ENCODE assay signal across 18 cellular contexts in the genomic region with DNA sequence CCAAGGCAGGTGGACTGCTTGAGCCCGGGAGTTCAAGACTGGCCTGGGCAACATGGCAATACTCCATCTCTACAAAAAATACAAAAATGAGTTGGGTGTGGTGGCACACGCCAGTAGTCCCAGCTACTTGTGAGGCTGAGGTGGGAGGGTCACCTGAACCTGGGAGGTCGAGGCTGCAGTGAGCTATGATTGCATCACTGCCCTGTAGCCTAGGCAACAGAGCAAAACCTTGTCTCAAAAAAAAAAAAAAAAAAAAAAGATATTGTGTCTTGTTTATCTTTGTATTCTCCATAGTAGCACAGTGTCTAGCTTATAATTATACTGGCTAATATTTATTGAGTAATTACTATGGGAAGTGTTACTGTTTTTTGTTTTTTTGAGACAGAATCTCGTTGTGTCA. TPM values are rescaled to one million over a fixed set of nuclear protein-coding genes. Genes with fewer than 3 reads are reported as not detected.
DNase-seq lines count a peak whose midpoint lies in the region; ATAC-seq, FAIRE-seq and TF ChIP-seq lines count a peak whose summit lies in the region.
"Had no signal": no experiment of that assay in that cellular context is flagged by ENCODE, and none has a peak within 500 bp of the region (broad histone marks: within the 10 kb centered on the region; RNA-seq: fewer than 3 reads in every experiment).

No MANE protein-coding gene starts in this region.

- TF ChIP-seq POLR2A in K562 (conservative IDR thresholded peaks at IDR 0.05): no peak

- no TSS peak for BruUV-seq in K562 (replicated peaks; lab: Mats Ljungman, UMichigan)

- no peaks in the 10 kb centered on the region for H3K9me1 ChIP-seq in K562 (ENCODE audit: control insufficient read depth, insufficient read depth, low read length)

- H3K36me3 ChIP-seq in K562 (ENCODE audit: control insufficient read depth, insufficient read depth, low read length): no peaks in the 10 kb centered on the region
- H3K36me3 ChIP-seq: HAP-1 had no signal

- no peaks in the 10 kb centered on the region for H3K36me3 Mint-ChIP-seq in activated CD8-positive, alpha-beta memory T cell treated with anti-CD3 and anti-CD28 coated beads, Interleukin-2, amount 10 ng/mL, durations not matched to agents 7 days and 5 days

- WGBS in K562 (ENCODE audit: insufficient coverage, low coverage, missing lambda C conversion rate): 7% methylated on average over 4 of the region's 4 CpGs

- H3K79me2 ChIP-seq in K562 (ENCODE audit: control insufficient read depth, insufficient read depth, low read length): no peaks in the 10 kb centered on the region

- no peak for DNase-seq in K562 (ENCODE audit: extremely low read depth in 1 of 4, low spot score in 3 of 4)
- DNase-seq in renal cortical epithelial cell (ENCODE audit: low read depth): peak; percentile 8
- DNase-seq in NCI-H524 (lab: John Stamatoyannopoulos, UW): no peak
- DNase-seq in activated CD8-positive, alpha-beta memory T cell treated with anti-CD3 and anti-CD28 coated beads, Interleukin-2, amount 10 ng/mL, durations not matched to agents 7 days and 5 days: no peak
- DNase-seq: ACHN; AML-193; Caco-2; CD4-positive, alpha-beta T cell had no signal

- TF ChIP-seq RAD21 in K562 (CRISPR knock-in tag; conservative IDR thresholded peaks at IDR 0.05 in 1 of 2, IDR thresholded peaks at IDR 0.05 in 1 of 2): no peak

- in situ Hi-C loops in K562 (cut with MboI): no loop called here

- POLR2A ChIA-PET in K562 (lab: Yijun Ruan, JAX): interaction anchor here (0.6 to 1.5 kb wide), 3 partner anchors 12 to 56 kb away, joined by 3 to 6 read pairs (median 4); a partner anchor contains a TSS

- no peak for TF ChIP-seq EP300 in K562 (IDR thresholded peaks at IDR 0.05; ENCODE audit: low read length)

- H3K4me3 ChIP-seq in K562: no peak overlapping the region
- H3K4me3 ChIP-seq: HAP-1 had no signal

- no peaks in the 10 kb centered on the region for H4K20me1 ChIP-seq in K562 (replicated peaks; ENCODE audit: control insufficient read depth, insufficient read depth, low read length)

- no peaks in the 10 kb centered on the region for H3K9me3 Mint-ChIP-seq in activated CD8-positive, alpha-beta memory T cell treated with anti-CD3 and anti-CD28 coated beads, Interleukin-2, amount 10 ng/mL, durations not matched to agents 7 days and 5 days (ENCODE audit: low read depth)
- H3K9me3 Mint-ChIP-seq: CD4-positive, alpha-beta T cell had no signal

- H3K9ac ChIP-seq in K562 (ENCODE audit: insufficient read depth in 1 of 2, low read depth in 2 of 2, low read length in 2 of 2): no peak overlapping the region

- ATAC-seq in K562: no peak
- no peak for ATAC-seq in activated CD8-positive, alpha-beta memory T cell treated with anti-CD3 and anti-CD28 coated beads, Interleukin-2, amount 10 ng/mL, durations not matched to agents 7 days and 5 days
- ATAC-seq: HepG2 had no signal

- no peaks in the 10 kb centered on the region; a peak in 1 of 5 replicates for H3K27me3 ChIP-seq in K562 (ENCODE audit: control insufficient read depth in 2 of 2, insufficient read depth in 2 of 2, low read length in 2 of 2)

- TF ChIP-seq CTCF in K562 (IDR thresholded peaks at IDR 0.05 in 2 of 3, conservative IDR thresholded peaks at IDR 0.05 in 1 of 3; ENCODE audit: insufficient read depth in 2 of 3, low read depth in 1 of 3, low read length in 3 of 3): no peak

- H3K27me3 Mint-ChIP-seq in activated CD8-positive, alpha-beta memory T cell treated with anti-CD3 and anti-CD28 coated beads, Interleukin-2, amount 10 ng/mL, durations not matched to agents 7 days and 5 days: peaks cover 23% of the 10 kb centered on the region

- H3K4me3 Mint-ChIP-seq in activated CD8-positive, alpha-beta memory T cell treated with anti-CD3 and anti-CD28 coated beads, Interleukin-2, amount 10 ng/mL, durations not matched to agents 7 days and 5 days: no peak overlapping the region
- H3K4me3 Mint-ChIP-seq: CD4-positive, alpha-beta T cell had no signal

- CTCF ChIA-PET in K562 (lab: Yijun Ruan, JAX; ENCODE audit: low intra/inter-chr PET ratio): no interaction called here
- CTCF ChIA-PET in activated CD8-positive, alpha-beta memory T cell treated with anti-CD3 and anti-CD28 coated beads, Interleukin-2, amount 10 ng/mL, durations not matched to agents 7 days and 5 days (lab: Charles Lee): interaction anchor here (0.7 to 1.4 kb wide), 4 partner anchors 12 to 159 kb away, joined by 3 read pairs; no protein-coding TSS in a partner anchor

- no peak overlapping the region for H3K4me2 ChIP-seq in K562 (ENCODE audit: insufficient read depth, low read length)

- no peak overlapping the region for H3K27ac Mint-ChIP-seq in activated CD8-positive, alpha-beta memory T cell treated with anti-CD3 and anti-CD28 coated beads, Interleukin-2, amount 10 ng/mL, durations not matched to agents 7 days and 5 days
- H3K27ac Mint-ChIP-seq: CD4-positive, alpha-beta T cell had no signal

- H3K9me3 ChIP-seq in K562 (replicated peaks; ENCODE audit: control insufficient read depth, insufficient read depth, low read depth, low read length): no peaks in the 10 kb centered on the region
- H3K9me3 ChIP-seq: Caco-2, HAP-1 had no signal

- no peaks in the 10 kb centered on the region for H3K4me1 Mint-ChIP-seq in activated CD8-positive, alpha-beta memory T cell treated with anti-CD3 and anti-CD28 coated beads, Interleukin-2, amount 10 ng/mL, durations not matched to agents 7 days and 5 days

- no peak overlapping the region for H3K27ac ChIP-seq in K562 (ENCODE audit: extremely low read depth, low read depth, low read length)
- H3K27ac ChIP-seq: C4-2B had no signal

- H3K4me1 ChIP-seq in K562 (replicated peaks in 1 of 2; ENCODE audit: control insufficient read depth in 2 of 2, insufficient read depth in 2 of 2, low read length in 2 of 2): peaks cover 0 to 3% of the 10 kb centered on the region in 2 experiments; a peak in 2 of 5 replicates
- H3K4me1 ChIP-seq: Caco-2, HAP-1 had no signal

- H2AFZ ChIP-seq in K562 (ENCODE audit: low read depth, low read length): no peak overlapping the region

- no peak for FAIRE-seq in K562 (lab: Jason Lieb, UNC)
- FAIRE-seq: A204.1, D721Med, G401.6, GM12891, GM19239, HepG2 had no signal

- intact Hi-C loops in K562 (cut with micrococcal nuclease): no loop called here

RNA-seq across cellular contexts. Expression of a gene that starts 15.8 kb away (rescaled TPM):
- not detected in 2 replicates for total RNA-seq in K562 (2011; cell fraction: chromatin; rRNA removed; ENCODE audit: low replicate concordance)
- not detected in 2 replicates for total RNA-seq in K562 (2011; cell fraction: nucleolus; rRNA removed)
- not detected in 2 replicates for total RNA-seq in K562 (2011; cell fraction: nucleoplasm; rRNA removed)
- not detected in 2 replicates for total RNA-seq in K562 (2014; rRNA removed)
- not detected in 2 replicates for total RNA-seq in K562 (2014; rRNA removed; fragmentation: Illumina TruSeq; extraction: Trizol)
- 0.22 TPM in 1 of 2 replicates, not detected in the other for total RNA-seq in K562 (2015; rRNA removed; fragmentation: Illumina TruSeq; extraction: Trizol)
- not detected in 2 replicates for total RNA-seq in K562 (2021)
- polyA plus RNA-seq in K562 (2011; rRNA removed): not detected in 2 replicates
- not detected in 2 replicates for polyA plus RNA-seq in K562 (2011; cell fraction: cytosol; rRNA removed)
- 0.74 and 0.88 TPM in 2 replicates for polyA plus RNA-seq in K562 (2011; cell fraction: nucleus; rRNA removed)
- not detected in 2 replicates for polyA plus RNA-seq in K562 (2012)
- not detected in 2 replicates for polyA plus RNA-seq in K562 (2014; fragmentation: Illumina TruSeq; extraction: Trizol)
- polyA plus RNA-seq in K562 (2014; fragmentation: Nextera tagmentation; extraction: Ambion mirVana): under 1 TPM in 1 of 2 experiments, not detected in 1; 0.17 TPM
- 1.4 TPM in 1 of 2 replicates, not detected in the other for polyA plus RNA-seq in K562 (2014; rRNA removed)
- polyA minus RNA-seq in K562 (2011; rRNA and poly(A)+ RNA removed): not detected in 2 replicates
- polyA minus RNA-seq in K562 (2011; cell fraction: cytosol; rRNA and poly(A)+ RNA removed): not detected in 2 replicates
- polyA minus RNA-seq in K562 (2011; cell fraction: nucleus; rRNA and poly(A)+ RNA removed): not detected in 2 replicates
- not detected in 2 replicates for total RNA-seq in renal cortical epithelial cell
- total RNA-seq in activated CD8-positive, alpha-beta memory T cell treated with anti-CD3 and anti-CD28 coated beads, Interleukin-2, amount 10 ng/mL, durations not matched to agents 7 days and 5 days: not detected
- total RNA-seq: Caco-2, H4 had no signal
- polyA plus RNA-seq: BJ had no signal

RNA-seq across cellular contexts. Expression of a gene that starts 20.4 kb away (rescaled TPM):
- total RNA-seq in K562 (2011; cell fraction: chromatin; rRNA removed; ENCODE audit: low replicate concordance): 0.30 TPM in 1 of 2 replicates, not detected in the other
- 0.33 TPM in 1 of 2 replicates, not detected in the other for total RNA-seq in K562 (2011; cell fraction: nucleolus; rRNA removed)
- total RNA-seq in K562 (2011; cell fraction: nucleoplasm; rRNA removed): 0.38 TPM in 1 of 2 replicates, not detected in the other
- total RNA-seq in K562 (2014; rRNA removed) (0.12 TPM in 1 of 2 replicates, not detected in the other), K562 (2014; rRNA removed; fragmentation: Illumina TruSeq; extraction: Trizol) (0.18 and 0.29 TPM in 2 replicates), K562 (2015; rRNA removed; fragmentation: Illumina TruSeq; extraction: Trizol) (0.68 and 0.83 TPM in 2 replicates), K562 (2021) (0.24 TPM in 1 of 2 replicates, not detected in the other), renal cortical epithelial cell (not detected in 2 replicates)
- polyA plus RNA-seq in K562 (2011; rRNA removed) (0.28 and 0.42 TPM in 2 replicates), K562 (2014; fragmentation: Illumina TruSeq; extraction: Trizol) (0.39 TPM in 1 of 2 replicates, not detected in the other), K562 (2014; fragmentation: Nextera tagmentation; extraction: Ambion mirVana) (under 1 TPM in 1 of 2 experiments, not detected in 1; 0.21 TPM), K562 (2014; rRNA removed) (0.17 and 0.30 TPM in 2 replicates)
- polyA plus RNA-seq in K562 (2011; cell fraction: cytosol; rRNA removed): 0.63 and 1.4 TPM in 2 replicates
- polyA plus RNA-seq in K562 (2011; cell fraction: nucleus; rRNA removed): 0.13 and 0.74 TPM in 2 replicates
- 0.09 and 0.15 TPM in 2 replicates for polyA plus RNA-seq in K562 (2012)
- polyA minus RNA-seq in K562 (2011; rRNA and poly(A)+ RNA removed): 0.11 and 0.21 TPM in 2 replicates
- polyA minus RNA-seq in K562 (2011; cell fraction: cytosol; rRNA and poly(A)+ RNA removed): not detected in 2 replicates
- not detected in 2 replicates for polyA minus RNA-seq in K562 (2011; cell fraction: nucleus; rRNA and poly(A)+ RNA removed)
- total RNA-seq in activated CD8-positive, alpha-beta memory T cell treated with anti-CD3 and anti-CD28 coated beads, Interleukin-2, amount 10 ng/mL, durations not matched to agents 7 days and 5 days: not detected
- total RNA-seq: Caco-2, H4, HepG2 had no signal
- polyA plus RNA-seq: BJ, HepG2 had no signal

RNA-seq across cellular contexts. Expression of a gene that starts 27.0 kb away (rescaled TPM):
- 18.6 and 35.5 TPM in 2 replicates for total RNA-seq in K562 (2011; cell fraction: chromatin; rRNA removed; ENCODE audit: low replicate concordance)
- 16.1 and 22.7 TPM in 2 replicates for total RNA-seq in K562 (2011; cell fraction: nucleolus; rRNA removed)
- total RNA-seq in K562 (2011; cell fraction: nucleoplasm; rRNA removed): 17.8 and 18.6 TPM in 2 replicates
- total RNA-seq in K562 (2014; rRNA removed) (3.3 and 5.2 TPM in 2 replicates), K562 (2014; rRNA removed; fragmentation: Illumina TruSeq; extraction: Trizol) (1.8 and 3.2 TPM in 2 replicates), K562 (2015; rRNA removed; fragmentation: Illumina TruSeq; extraction: Trizol) (2.5 and 2.6 TPM in 2 replicates), K562 (2021) (6.4 and 7.8 TPM in 2 replicates), renal cortical epithelial cell (21.7 and 22.9 TPM in 2 replicates)
- polyA plus RNA-seq in K562 (2011; rRNA removed) (7.3 and 11.1 TPM in 2 replicates), K562 (2014; fragmentation: Illumina TruSeq; extraction: Trizol) (5.1 and 5.2 TPM in 2 replicates), K562 (2014; fragmentation: Nextera tagmentation; extraction: Ambion mirVana) (under 1 TPM; 0.10 to 0.13 TPM), K562 (2014; rRNA removed) (5.1 and 6.1 TPM in 2 replicates)
- 9.0 and 9.1 TPM in 2 replicates for polyA plus RNA-seq in K562 (2011; cell fraction: cytosol; rRNA removed)
- 46.9 and 48.0 TPM in 2 replicates for polyA plus RNA-seq in K562 (2011; cell fraction: nucleus; rRNA removed)
- 5.8 and 10.7 TPM in 2 replicates for polyA plus RNA-seq in K562 (2012)
- polyA minus RNA-seq in K562 (2011; rRNA and poly(A)+ RNA removed): 3.4 and 4.0 TPM in 2 replicates
- polyA minus RNA-seq in K562 (2011; cell fraction: cytosol; rRNA and poly(A)+ RNA removed): 3.6 and 3.9 TPM in 2 replicates
- polyA minus RNA-seq in K562 (2011; cell fraction: nucleus; rRNA and poly(A)+ RNA removed): 4.8 and 5.9 TPM in 2 replicates
- 10 to 100 TPM; 11.7 to 12.3 TPM for total RNA-seq in activated CD8-positive, alpha-beta memory T cell treated with anti-CD3 and anti-CD28 coated beads, Interleukin-2, amount 10 ng/mL, durations not matched to agents 7 days and 5 days

RNA-seq across cellular contexts. Expression of a gene that starts 34.5 kb away (rescaled TPM):
- total RNA-seq in K562 (2011; cell fraction: chromatin; rRNA removed; ENCODE audit: low replicate concordance): 50.6 and 183 TPM in 2 replicates
- total RNA-seq in K562 (2011; cell fraction: nucleolus; rRNA removed): 131 and 133 TPM in 2 replicates
- 70.0 and 70.2 TPM in 2 replicates for total RNA-seq in K562 (2011; cell fraction: nucleoplasm; rRNA removed)
- 22.2 and 22.4 TPM in 2 replicates for total RNA-seq in K562 (2014; rRNA removed)
- total RNA-seq in K562 (2014; rRNA removed; fragmentation: Illumina TruSeq; extraction: Trizol): 3.2 and 3.6 TPM in 2 replicates
- total RNA-seq in K562 (2015; rRNA removed; fragmentation: Illumina TruSeq; extraction: Trizol): 6.2 and 7.7 TPM in 2 replicates
- total RNA-seq in K562 (2021): 37.7 and 45.9 TPM in 2 replicates
- polyA plus RNA-seq in K562 (2011; rRNA removed): 4.6 and 11.2 TPM in 2 replicates
- polyA plus RNA-seq in K562 (2011; cell fraction: cytosol; rRNA removed): 6.2 and 17.3 TPM in 2 replicates
- 42.8 and 78.0 TPM in 2 replicates for polyA plus RNA-seq in K562 (2011; cell fraction: nucleus; rRNA removed)
- polyA plus RNA-seq in K562 (2012): 22.5 and 32.9 TPM in 2 replicates
- 5.2 and 15.8 TPM in 2 replicates for polyA plus RNA-seq in K562 (2014; fragmentation: Illumina TruSeq; extraction: Trizol)
- under 1 TPM; 0.25 to 0.53 TPM for polyA plus RNA-seq in K562 (2014; fragmentation: Nextera tagmentation; extraction: Ambion mirVana)
- polyA plus RNA-seq in K562 (2014; rRNA removed): 21.0 and 21.6 TPM in 2 replicates
- polyA minus RNA-seq in K562 (2011; rRNA and poly(A)+ RNA removed): 5.7 and 7.2 TPM in 2 replicates
- 18.2 and 19.4 TPM in 2 replicates for polyA minus RNA-seq in K562 (2011; cell fraction: cytosol; rRNA and poly(A)+ RNA removed)
- 45.1 and 49.8 TPM in 2 replicates for polyA minus RNA-seq in K562 (2011; cell fraction: nucleus; rRNA and poly(A)+ RNA removed)
- 16.8 and 28.9 TPM in 2 replicates for total RNA-seq in renal cortical epithelial cell
- 10 to 100 TPM; 27.3 to 27.9 TPM for total RNA-seq in activated CD8-positive, alpha-beta memory T cell treated with anti-CD3 and anti-CD28 coated beads, Interleukin-2, amount 10 ng/mL, durations not matched to agents 7 days and 5 days

RNA-seq across cellular contexts. Expression of a gene that starts 45.2 kb away (rescaled TPM):
- 6.5 and 18.2 TPM in 2 replicates for total RNA-seq in K562 (2011; cell fraction: chromatin; rRNA removed; ENCODE audit: low replicate concordance)
- 10.7 and 15.0 TPM in 2 replicates for total RNA-seq in K562 (2011; cell fraction: nucleolus; rRNA removed)
- total RNA-seq in K562 (2011; cell fraction: nucleoplasm; rRNA removed): 7.7 and 8.2 TPM in 2 replicates
- total RNA-seq in K562 (2014; rRNA removed) (7.0 and 7.3 TPM in 2 replicates), K562 (2014; rRNA removed; fragmentation: Illumina TruSeq; extraction: Trizol) (2.5 and 3.1 TPM in 2 replicates), K562 (2015; rRNA removed; fragmentation: Illumina TruSeq; extraction: Trizol) (4.4 and 4.8 TPM in 2 replicates), K562 (2021) (8.7 TPM in 2 replicates), renal cortical epithelial cell (1.1 and 1.6 TPM in 2 replicates)
- polyA plus RNA-seq in K562 (2011; rRNA removed) (7.2 and 9.0 TPM in 2 replicates), K562 (2014; fragmentation: Illumina TruSeq; extraction: Trizol) (8.9 and 10.0 TPM in 2 replicates), K562 (2014; fragmentation: Nextera tagmentation; extraction: Ambion mirVana) (1 to 10 TPM; 1.7 to 1.9 TPM), K562 (2014; rRNA removed) (5.2 and 6.4 TPM in 2 replicates)
- polyA plus RNA-seq in K562 (2011; cell fraction: cytosol; rRNA removed): 8.1 and 21.2 TPM in 2 replicates
- polyA plus RNA-seq in K562 (2011; cell fraction: nucleus; rRNA removed): 5.7 and 9.2 TPM in 2 replicates
- 7.4 and 11.4 TPM in 2 replicates for polyA plus RNA-seq in K562 (2012)
- polyA minus RNA-seq in K562 (2011; rRNA and poly(A)+ RNA removed): 4.9 and 7.0 TPM in 2 replicates
- polyA minus RNA-seq in K562 (2011; cell fraction: cytosol; rRNA and poly(A)+ RNA removed): 5.3 and 7.1 TPM in 2 replicates
- 3.9 and 4.1 TPM in 2 replicates for polyA minus RNA-seq in K562 (2011; cell fraction: nucleus; rRNA and poly(A)+ RNA removed)
- total RNA-seq in activated CD8-positive, alpha-beta memory T cell treated with anti-CD3 and anti-CD28 coated beads, Interleukin-2, amount 10 ng/mL, durations not matched to agents 7 days and 5 days: under 1 TPM; 0.33 to 0.67 TPM
- total RNA-seq: CD4-positive, alpha-beta T cell had no signal
